17 cellular contexts compared by ENCODE assay signal in the genomic region with DNA sequence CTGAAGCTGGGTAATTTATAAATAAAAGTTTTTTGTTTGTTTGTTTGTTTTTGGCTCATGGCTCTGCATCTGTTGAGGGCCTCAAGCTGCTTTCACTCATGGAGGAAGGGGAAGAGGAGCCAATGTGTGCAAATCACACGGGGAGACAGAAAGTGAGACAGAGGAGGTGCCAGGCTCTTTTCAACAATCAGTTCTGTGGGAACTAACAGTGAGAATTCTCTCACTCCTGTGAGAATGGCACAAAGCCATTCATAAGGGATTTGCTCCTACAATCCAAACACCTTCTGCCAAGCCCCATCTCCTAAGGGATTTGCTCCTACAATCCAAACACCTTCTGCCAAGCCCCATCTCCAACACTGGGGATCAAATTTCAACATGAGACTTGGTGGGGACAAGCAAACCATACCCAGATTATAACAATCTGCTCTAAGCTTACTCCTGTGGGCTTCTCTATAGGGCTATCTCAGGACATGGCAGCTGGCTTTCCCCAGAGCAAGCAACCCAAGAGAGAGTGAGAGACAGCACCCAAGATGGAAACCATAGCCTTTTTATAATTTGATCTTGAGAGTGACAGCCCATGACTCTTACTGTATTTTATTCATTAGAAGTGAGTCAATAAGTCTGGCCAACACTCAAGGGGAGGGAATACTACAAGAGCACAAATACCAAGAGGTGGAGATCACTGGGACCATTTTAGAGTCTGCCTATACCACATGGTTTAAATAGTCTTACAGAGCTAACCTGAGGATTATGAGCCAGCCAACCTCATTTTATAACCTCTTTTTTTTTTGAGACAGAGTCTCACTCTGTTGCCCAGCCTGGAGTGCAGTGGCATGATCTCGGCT. TPM values are rescaled to one million over a fixed set of nuclear protein-coding genes. Genes with fewer than 3 reads are reported as not detected.
A peak's percentile ranks its signal among the peaks of the same experiment; 100 is the strongest.
DNase-seq lines count a peak whose midpoint lies in the region; ATAC-seq, FAIRE-seq and TF ChIP-seq lines count a peak whose summit lies in the region.
"Had no signal": no experiment of that assay in that cellular context is flagged by ENCODE, and none has a peak within 500 bp of the region (broad histone marks: within the 10 kb centered on the region; RNA-seq: fewer than 3 reads in every experiment).

No MANE protein-coding gene starts in this region.

- H3K36me3 ChIP-seq in bronchial epithelial cell (ENCODE audit: control insufficient read depth, insufficient read depth, low read length) (no peaks in the 10 kb centered on the region), lower lobe of right lung (no peaks in the 10 kb centered on the region), prostate gland (no peaks in the 10 kb centered on the region), vagina (no peaks in the 10 kb centered on the region)
- H3K36me3 ChIP-seq: cardiac muscle cell had no signal

- no peak overlapping the region for H3K4me3 ChIP-seq in bronchial epithelial cell (ENCODE audit: low read depth, low read length)
- no peak overlapping the region for H3K4me3 ChIP-seq in lower lobe of right lung
- no peak overlapping the region for H3K4me3 ChIP-seq in prostate gland
- no peak overlapping the region for H3K4me3 ChIP-seq in vagina
- H3K4me3 ChIP-seq: cardiac muscle cell had no signal

- TF ChIP-seq CTCF in bronchial epithelial cell (IDR thresholded peaks at IDR 0.05; ENCODE audit: insufficient read depth, low read length, severe bottlenecking): no peak
- no peak for TF ChIP-seq CTCF in lower lobe of right lung (IDR thresholded peaks at IDR 0.05)
- TF ChIP-seq CTCF in prostate gland (IDR thresholded peaks at IDR 0.05): no peak
- no peak for TF ChIP-seq CTCF in vagina (IDR thresholded peaks at IDR 0.05)

- peak overlapping the region; percentile 18 for H3K27ac ChIP-seq in lower lobe of right lung
- no peak overlapping the region for H3K27ac ChIP-seq in prostate gland
- no peak overlapping the region for H3K27ac ChIP-seq in vagina
- H3K27ac ChIP-seq: C4-2B, cardiac muscle cell had no signal

- no peak for ATAC-seq in lower lobe of right lung
- ATAC-seq: activated CD4-positive, CD25-positive, alpha-beta regulatory T cell treated with anti-CD3 and anti-CD28 coated beads, Interleukin-2, amount 50 U/mL, for 24 hours had no signal

- FAIRE-seq in bronchial epithelial cell (lab: Jason Lieb, UNC): no peak
- FAIRE-seq: GM12892 had no signal

- H3K27me3 ChIP-seq in bronchial epithelial cell (ENCODE audit: control insufficient read depth, insufficient read depth, low read length) (no peaks in the 10 kb centered on the region), lower lobe of right lung (ENCODE audit: low read depth) (no peaks in the 10 kb centered on the region), prostate gland (replicated peaks; ENCODE audit: insufficient read depth) (no peaks in the 10 kb centered on the region), vagina (no peaks in the 10 kb centered on the region)
- H3K27me3 ChIP-seq: cardiac muscle cell had no signal

- intact Hi-C loops in lower lobe of right lung (cut with DNase I): no loop called here
- intact Hi-C loops in prostate gland (cut with DNase I): no loop called here
- intact Hi-C loops in vagina (cut with DNase I): no loop called here

- TF ChIP-seq POLR2A in prostate gland (IDR thresholded peaks at IDR 0.05) (no peak), vagina (IDR thresholded peaks at IDR 0.05) (no peak)

- H3K4me1 ChIP-seq in lower lobe of right lung (no peaks in the 10 kb centered on the region), prostate gland (replicated peaks) (no peaks in the 10 kb centered on the region), vagina (no peaks in the 10 kb centered on the region)

- WGBS in prostate gland: 70% methylated on average over 2 of the region's 2 CpGs

- H3K9me3 ChIP-seq in lower lobe of right lung (no peaks in the 10 kb centered on the region), prostate gland (no peaks in the 10 kb centered on the region), vagina (no peaks in the 10 kb centered on the region)

- DNase-seq in Daoy (ENCODE audit: low read depth): peak; percentile 20
- peak; percentile 78 for DNase-seq in NCI-H1694 (lab: John Stamatoyannopoulos, UW)
- peak; percentile 86 for DNase-seq in bronchial epithelial cell (ENCODE audit: low read depth)
- DNase-seq in lower lobe of right lung: no peak
- no peak for DNase-seq in SHP77 treated with DMSO at 0.1 percent for 48 hours (lab: John Stamatoyannopoulos, UW)
- DNase-seq in prostate gland (ENCODE audit: low spot score): no peak
- DNase-seq in vagina (ENCODE audit: extremely low spot score in 2 of 2): no peak
- DNase-seq in SKM-1 (lab: John Stamatoyannopoulos, UW; ENCODE audit: unreplicated experiment): no peak
- DNase-seq: activated naive CD4-positive, alpha-beta T cell treated with anti-CD3 and anti-CD28 coated beads, Interleukin-2, amount 10 ng/mL, durations not matched to agents 7 days and 5 days; effector memory CD4-positive, alpha-beta T cell; NCI-H1436 treated with DMSO at 0.1 percent for 48 hours; NCI-H526; RPMI8226 had no signal

RNA-seq across cellular contexts. Expression of a gene that starts 22.8 kb away (rescaled TPM):
- 12.2 and 13.1 TPM in 2 replicates for total RNA-seq in Daoy (2014; rRNA removed; shearing (Covaris generic))
- total RNA-seq in bronchial epithelial cell (19.7 and 22.9 TPM in 2 replicates), lower lobe of right lung (13.4 TPM), prostate gland (10 to 100 TPM; 25.0 to 25.6 TPM), vagina (52.5 TPM)

Comparison
In these comparisons a context has a peak if more than half of its experiments do, and no peak if none do; other contexts are left out.
1. DNase-seq: peak in Daoy (single experiment), NCI-H1694 (single experiment) and bronchial epithelial cell (single experiment); none in lower lobe of right lung (single experiment), SHP77 treated with DMSO at 0.1 percent for 48 hours (single experiment), prostate gland (single experiment), vagina (0 of 2) and SKM-1 (single experiment).